Comparison of ENCODE assay signal across 2 cellular contexts in genomic region chr1:205719762-205720161, GRCh38.
TF ChIP-seq lines count a peak whose summit lies in the region.

No MANE protein-coding gene starts in this region.

TF ChIP-seq in WTC11, 78 proteins besides CTCF, POLR2A, EP300 and RAD21:
- no peak for TF ChIP-seq MXD4 (CRISPR knock-in tag; IDR thresholded peaks at IDR 0.05; ENCODE audit: borderline replicate concordance)
- TF ChIP-seq ZNF232 (CRISPR knock-in tag; IDR thresholded peaks at IDR 0.05): no peak
- no peak for TF ChIP-seq MYBL2 (CRISPR knock-in tag; IDR thresholded peaks at IDR 0.05)
- no peak for TF ChIP-seq CREM (CRISPR knock-in tag; IDR thresholded peaks at IDR 0.05)
- TF ChIP-seq, protein P1, sequence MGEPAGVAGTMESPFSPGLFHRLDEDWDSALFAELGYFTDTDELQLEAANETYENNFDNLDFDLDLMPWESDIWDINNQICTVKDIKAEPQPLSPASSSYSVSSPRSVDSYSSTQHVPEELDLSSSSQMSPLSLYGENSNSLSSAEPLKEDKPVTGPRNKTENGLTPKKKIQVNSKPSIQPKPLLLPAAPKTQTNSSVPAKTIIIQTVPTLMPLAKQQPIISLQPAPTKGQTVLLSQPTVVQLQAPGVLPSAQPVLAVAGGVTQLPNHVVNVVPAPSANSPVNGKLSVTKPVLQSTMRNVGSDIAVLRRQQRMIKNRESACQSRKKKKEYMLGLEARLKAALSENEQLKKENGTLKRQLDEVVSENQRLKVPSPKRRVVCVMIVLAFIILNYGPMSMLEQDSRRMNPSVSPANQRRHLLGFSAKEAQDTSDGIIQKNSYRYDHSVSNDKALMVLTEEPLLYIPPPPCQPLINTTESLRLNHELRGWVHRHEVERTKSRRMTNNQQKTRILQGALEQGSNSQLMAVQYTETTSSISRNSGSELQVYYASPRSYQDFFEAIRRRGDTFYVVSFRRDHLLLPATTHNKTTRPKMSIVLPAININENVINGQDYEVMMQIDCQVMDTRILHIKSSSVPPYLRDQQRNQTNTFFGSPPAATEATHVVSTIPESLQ (CRISPR knock-in tag; IDR thresholded peaks at IDR 0.05): no peak
- TF ChIP-seq, protein P2, sequence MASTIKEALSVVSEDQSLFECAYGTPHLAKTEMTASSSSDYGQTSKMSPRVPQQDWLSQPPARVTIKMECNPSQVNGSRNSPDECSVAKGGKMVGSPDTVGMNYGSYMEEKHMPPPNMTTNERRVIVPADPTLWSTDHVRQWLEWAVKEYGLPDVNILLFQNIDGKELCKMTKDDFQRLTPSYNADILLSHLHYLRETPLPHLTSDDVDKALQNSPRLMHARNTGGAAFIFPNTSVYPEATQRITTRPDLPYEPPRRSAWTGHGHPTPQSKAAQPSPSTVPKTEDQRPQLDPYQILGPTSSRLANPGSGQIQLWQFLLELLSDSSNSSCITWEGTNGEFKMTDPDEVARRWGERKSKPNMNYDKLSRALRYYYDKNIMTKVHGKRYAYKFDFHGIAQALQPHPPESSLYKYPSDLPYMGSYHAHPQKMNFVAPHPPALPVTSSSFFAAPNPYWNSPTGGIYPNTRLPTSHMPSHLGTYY (CRISPR knock-in tag; IDR thresholded peaks at IDR 0.05): no peak
- TF ChIP-seq, protein P3, sequence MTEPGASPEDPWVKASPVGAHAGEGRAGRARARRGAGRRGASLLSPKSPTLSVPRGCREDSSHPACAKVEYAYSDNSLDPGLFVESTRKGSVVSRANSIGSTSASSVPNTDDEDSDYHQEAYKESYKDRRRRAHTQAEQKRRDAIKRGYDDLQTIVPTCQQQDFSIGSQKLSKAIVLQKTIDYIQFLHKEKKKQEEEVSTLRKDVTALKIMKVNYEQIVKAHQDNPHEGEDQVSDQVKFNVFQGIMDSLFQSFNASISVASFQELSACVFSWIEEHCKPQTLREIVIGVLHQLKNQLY (CRISPR knock-in tag; IDR thresholded peaks at IDR 0.05): no peak
- TF ChIP-seq EMX1 (CRISPR knock-in tag; IDR thresholded peaks at IDR 0.05): no peak
- TF ChIP-seq, protein P4, sequence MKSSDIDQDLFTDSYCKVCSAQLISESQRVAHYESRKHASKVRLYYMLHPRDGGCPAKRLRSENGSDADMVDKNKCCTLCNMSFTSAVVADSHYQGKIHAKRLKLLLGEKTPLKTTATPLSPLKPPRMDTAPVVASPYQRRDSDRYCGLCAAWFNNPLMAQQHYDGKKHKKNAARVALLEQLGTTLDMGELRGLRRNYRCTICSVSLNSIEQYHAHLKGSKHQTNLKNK (CRISPR knock-in tag; IDR thresholded peaks at IDR 0.05): no peak
- no peak for TF ChIP-seq TCF7 (CRISPR knock-in tag; IDR thresholded peaks at IDR 0.05; ENCODE audit: low read depth)
- no peak for TF ChIP-seq KAT7 (CRISPR knock-in tag; IDR thresholded peaks at IDR 0.05; ENCODE audit: borderline replicate concordance)

TF ChIP-seq in GM12878, 131 proteins besides CTCF, POLR2A, EP300 and RAD21:
- TF ChIP-seq NFIC (IDR thresholded peaks at IDR 0.05; ENCODE audit: low read depth, low read length) (0 out of 2 replicates have a peak, but pooled peaks have one; percentile 18), ESRRA (IDR thresholded peaks at IDR 0.05; ENCODE audit: low read length) (no peak), NKRF (conservative IDR thresholded peaks at IDR 0.05) (no peak), JUNB (IDR thresholded peaks at IDR 0.05) (no peak), YBX1 (IDR thresholded peaks at IDR 0.05) (no peak)
- TF ChIP-seq, protein P5, sequence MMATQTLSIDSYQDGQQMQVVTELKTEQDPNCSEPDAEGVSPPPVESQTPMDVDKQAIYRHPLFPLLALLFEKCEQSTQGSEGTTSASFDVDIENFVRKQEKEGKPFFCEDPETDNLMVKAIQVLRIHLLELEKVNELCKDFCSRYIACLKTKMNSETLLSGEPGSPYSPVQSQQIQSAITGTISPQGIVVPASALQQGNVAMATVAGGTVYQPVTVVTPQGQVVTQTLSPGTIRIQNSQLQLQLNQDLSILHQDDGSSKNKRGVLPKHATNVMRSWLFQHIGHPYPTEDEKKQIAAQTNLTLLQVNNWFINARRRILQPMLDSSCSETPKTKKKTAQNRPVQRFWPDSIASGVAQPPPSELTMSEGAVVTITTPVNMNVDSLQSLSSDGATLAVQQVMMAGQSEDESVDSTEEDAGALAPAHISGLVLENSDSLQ (IDR thresholded peaks at IDR 0.05): 0 out of 2 replicates have a peak, but pooled peaks have one; percentile 17
